ENCODE assay signal across 8 cellular contexts in the genomic region with DNA sequence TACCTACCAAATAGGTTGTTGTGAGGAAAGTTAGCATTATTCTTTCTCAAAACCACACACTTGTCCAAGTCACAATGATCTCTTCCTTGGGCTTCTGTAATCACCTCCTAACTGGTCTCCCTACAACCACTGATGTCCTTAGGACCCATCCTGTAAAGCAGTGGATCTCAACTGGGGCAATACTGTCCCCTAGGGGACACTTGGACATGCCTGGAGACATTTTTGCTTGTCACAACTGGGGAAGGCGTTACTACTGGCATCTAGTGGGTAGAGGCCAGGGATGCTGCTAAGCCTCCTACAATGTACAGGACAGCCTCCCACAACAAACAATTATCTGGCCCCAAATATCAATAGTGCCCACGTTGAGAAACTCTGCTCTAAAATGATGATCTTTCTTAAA.
DNase-seq lines count a peak whose midpoint lies in the region; ATAC-seq and TF ChIP-seq lines count a peak whose summit lies in the region.

No MANE protein-coding gene starts in this region.

- ATAC-seq in activated naive CD8-positive, alpha-beta T cell treated with anti-CD3 and anti-CD28 coated beads, Interleukin-2, amount 10 ng/mL, durations not matched to agents 7 days and 5 days (ENCODE audit: low read depth), result peak; percentile 36

- POLR2A ChIA-PET in activated naive CD8-positive, alpha-beta T cell treated with anti-CD3 and anti-CD28 coated beads, Interleukin-2, amount 10 ng/mL, durations not matched to agents 7 days and 5 days (lab: Charles Lee), result no interaction called here

- H3K27ac ChIP-seq in testis (no peak overlapping the region), uterus (no peak overlapping the region)

- H3K4me3 Mint-ChIP-seq in activated naive CD8-positive, alpha-beta T cell treated with anti-CD3 and anti-CD28 coated beads, Interleukin-2, amount 10 ng/mL, durations not matched to agents 7 days and 5 days, result no peak overlapping the region
- H3K4me3 Mint-ChIP-seq in glutamatergic neuron (ENCODE audit: unreplicated experiment), result no peak overlapping the region

- TF ChIP-seq CTCF in AG10803 (conservative IDR thresholded peaks at IDR 0.05; ENCODE audit: low read length) (0 out of 2 replicates have a peak, but pooled peaks have one; percentile 12), GM12864 (IDR thresholded peaks at IDR 0.05; ENCODE audit: low read depth, low read length, missing control alignments) (peak; percentile 63), LNCaP clone FGC (IDR thresholded peaks at IDR 0.05; ENCODE audit: control insufficient read depth, extremely low read depth, insufficient read depth) (peak; percentile 20), testis (IDR thresholded peaks at IDR 0.05) (peak in 2 of 3 experiments; percentile 20 to 29), uterus (IDR thresholded peaks at IDR 0.05) (peak in 2 of 4 experiments; percentile 11 to 16), glutamatergic neuron (IDR thresholded peaks at IDR 0.05; ENCODE audit: partially characterized antibody, unreplicated experiment) (no peak)

- no peaks in the 10 kb centered on the region for H3K9me3 ChIP-seq in testis
- H3K9me3 ChIP-seq in uterus, result no peaks in the 10 kb centered on the region

- TF ChIP-seq POLR2A in testis (IDR thresholded peaks at IDR 0.05) (no peak), uterus (IDR thresholded peaks at IDR 0.05) (no peak)

- H3K27me3 Mint-ChIP-seq in activated naive CD8-positive, alpha-beta T cell treated with anti-CD3 and anti-CD28 coated beads, Interleukin-2, amount 10 ng/mL, durations not matched to agents 7 days and 5 days, result no peaks in the 10 kb centered on the region
- no peaks in the 10 kb centered on the region for H3K27me3 Mint-ChIP-seq in glutamatergic neuron (ENCODE audit: unreplicated experiment)

- WGBS in testis, 2 donors, result 65 to 67% methylated on average over 1 to 2 of the region's 2 CpGs

- no peak overlapping the region for H3K27ac Mint-ChIP-seq in activated naive CD8-positive, alpha-beta T cell treated with anti-CD3 and anti-CD28 coated beads, Interleukin-2, amount 10 ng/mL, durations not matched to agents 7 days and 5 days
- no peak overlapping the region for H3K27ac Mint-ChIP-seq in glutamatergic neuron (ENCODE audit: unreplicated experiment)

- H3K4me3 ChIP-seq in AG10803 (ENCODE audit: low read length) (no peak overlapping the region), GM12864 (ENCODE audit: low read depth, low read length) (no peak overlapping the region), LNCaP clone FGC (ENCODE audit: low read depth, low read length) (no peak overlapping the region), testis (no peak overlapping the region), uterus (no peak overlapping the region)

- H3K36me3 ChIP-seq in testis (ENCODE audit: low read depth, missing control alignments) (no peaks in the 10 kb centered on the region), uterus (no peaks in the 10 kb centered on the region)

- intact Hi-C loops in testis (cut with DNase I; ENCODE audit: low total_unique reads), result no loop called here
- intact Hi-C loops in uterus (cut with DNase I; ENCODE audit: low total_unique reads), result no loop called here

- H3K27me3 ChIP-seq in testis (no peaks in the 10 kb centered on the region), uterus (no peaks in the 10 kb centered on the region)

- DNase-seq in AG10803 (ENCODE audit: low read depth), result peak; percentile 4
- DNase-seq in GM12864 (ENCODE audit: low read depth), result peak; percentile 21
- DNase-seq in LNCaP clone FGC (ENCODE audit: low read depth), result no peak
- no peak for DNase-seq in activated naive CD8-positive, alpha-beta T cell treated with anti-CD3 and anti-CD28 coated beads, Interleukin-2, amount 10 ng/mL, durations not matched to agents 7 days and 5 days
- DNase-seq in iPS DF 19.7 (ENCODE audit: low read depth, low spot score), result peak; percentile 45
- DNase-seq in testis, result peak; percentile 57
- DNase-seq in uterus, result no peak
- no peak for DNase-seq in glutamatergic neuron

- H3K4me1 Mint-ChIP-seq in activated naive CD8-positive, alpha-beta T cell treated with anti-CD3 and anti-CD28 coated beads, Interleukin-2, amount 10 ng/mL, durations not matched to agents 7 days and 5 days, result no peaks in the 10 kb centered on the region
- no peaks in the 10 kb centered on the region for H3K4me1 Mint-ChIP-seq in glutamatergic neuron (ENCODE audit: low read depth, unreplicated experiment)

- H3K36me3 Mint-ChIP-seq in activated naive CD8-positive, alpha-beta T cell treated with anti-CD3 and anti-CD28 coated beads, Interleukin-2, amount 10 ng/mL, durations not matched to agents 7 days and 5 days, result no peaks in the 10 kb centered on the region
- no peaks in the 10 kb centered on the region for H3K36me3 Mint-ChIP-seq in glutamatergic neuron (ENCODE audit: unreplicated experiment)

- H3K4me1 ChIP-seq in testis, result no peaks in the 10 kb centered on the region
- H3K4me1 ChIP-seq in uterus, result no peaks in the 10 kb centered on the region

- no peaks in the 10 kb centered on the region for H3K9me3 Mint-ChIP-seq in activated naive CD8-positive, alpha-beta T cell treated with anti-CD3 and anti-CD28 coated beads, Interleukin-2, amount 10 ng/mL, durations not matched to agents 7 days and 5 days
- H3K9me3 Mint-ChIP-seq in glutamatergic neuron (ENCODE audit: unreplicated experiment), result peaks cover 2% of the 10 kb centered on the region

Comparison
In these comparisons a context has a peak if more than half of its experiments do, and no peak if none do; other contexts are left out.
1. DNase-seq: peak in AG10803 (single experiment), GM12864 (single experiment), iPS DF 19.7 (single experiment) and testis (single experiment); none in LNCaP clone FGC (single experiment), activated naive CD8-positive, alpha-beta T cell treated with anti-CD3 and anti-CD28 coated beads, Interleukin-2, amount 10 ng/mL, durations not matched to agents 7 days and 5 days (single experiment), uterus (0 of 2) and glutamatergic neuron (single experiment).